ENCODE assay signal across 8 cellular contexts in the genomic region with DNA sequence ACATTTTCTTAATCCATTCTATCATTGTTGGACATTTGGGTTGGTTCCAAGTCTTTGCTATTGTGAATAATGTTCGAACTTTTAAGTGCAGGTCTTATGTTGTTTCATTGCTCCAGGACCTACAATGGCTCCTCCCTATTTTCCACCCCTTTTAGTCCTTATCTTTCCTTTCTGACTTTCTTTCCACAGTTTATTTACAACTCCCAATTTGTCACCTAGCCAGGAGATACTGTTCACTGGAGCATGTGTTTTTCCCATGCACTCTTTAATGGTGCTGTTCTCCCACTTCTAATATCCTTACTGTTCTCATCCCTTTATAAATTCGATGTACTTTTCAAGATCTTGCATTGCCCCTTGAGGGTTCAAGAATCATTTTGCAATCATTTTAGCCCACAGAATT.
"Had no signal": no experiment of that assay in that cellular context is flagged by ENCODE, and none has a peak within 500 bp of the region (broad histone marks: within the 10 kb centered on the region; RNA-seq: fewer than 3 reads in every experiment).

No MANE protein-coding gene starts in this region.

- FAIRE-seq: G401.6, GM12878, GM12891, GM12892, GM18507, GM19239 had no signal

- ATAC-seq: GM12878 had no signal

- DNase-seq: GDM1, GF-D8 had no signal

- H3K4me3 ChIP-seq: GM12878 had no signal
